In genomic region chr2:197131558-197131855, GRCh38 we compare ENCODE assay signal across 9 cellular contexts.
DNase-seq lines count a peak whose midpoint lies in the region; ATAC-seq lines count a peak whose summit lies in the region.
"Had no signal": no experiment of that assay in that cellular context is flagged by ENCODE, and none has a peak within 500 bp of the region (broad histone marks: within the 10 kb centered on the region; RNA-seq: fewer than 3 reads in every experiment).

No MANE protein-coding gene starts in this region.

- peaks cover 18 to 27% (median 21%) of the 10 kb centered on the region in 3 donors for H3K36me3 Mint-ChIP-seq in immature natural killer cell

- peaks cover 81 to 97% of the 10 kb centered on the region in 2 donors for H3K4me1 Mint-ChIP-seq in immature natural killer cell

- peak overlapping the region in 2 of 5 donors; percentile 32 to 67 for H3K4me3 Mint-ChIP-seq in immature natural killer cell

- H3K27ac Mint-ChIP-seq in immature natural killer cell = peak overlapping the region; percentile 67 to 87 (median 78)

- intact Hi-C loops in left cardiac atrium (cut with DNase I) = no loop called here
- intact Hi-C loops in left ventricle myocardium superior (cut with micrococcal nuclease) = loop anchor here (10.0 kb wide), 1 partner anchor 183 kb away; the partner anchor contains the start of gene ANKRD44

- peak; percentile 55 for ATAC-seq in GM18861 (IDR thresholded peaks at IDR 0.05; ENCODE audit: unreplicated experiment)
- peak; percentile 69 for ATAC-seq in GM21528 (IDR thresholded peaks at IDR 0.05; ENCODE audit: low FRiP score, unreplicated experiment)
- ATAC-seq in HG03378 (IDR thresholded peaks at IDR 0.05; ENCODE audit: unreplicated experiment) = peak; percentile 69
- ATAC-seq in left cardiac atrium = no peak
- ATAC-seq in left ventricle myocardium superior = no peak

- DNase-seq in immature natural killer cell (no peak), left cardiac atrium (no peak), left ventricle myocardium superior (no peak), NCI-H2196 (lab: John Stamatoyannopoulos, UW; ENCODE audit: unreplicated experiment) (no peak)
- no peak for DNase-seq in activated CD4-positive, CD25-positive, alpha-beta regulatory T cell (lab: John Stamatoyannopoulos, UW)
- DNase-seq: NCI-H1048 had no signal

- peaks cover 0 to 2% (median 0%) of the 10 kb centered on the region in 3 donors for H3K27me3 Mint-ChIP-seq in immature natural killer cell (ENCODE audit: low read depth in 3 of 3)

- H3K9me3 Mint-ChIP-seq in immature natural killer cell = no peaks in the 10 kb centered on the region

Comparison
In these comparisons a context has a peak if more than half of its experiments do, and no peak if none do; other contexts are left out.
1. ATAC-seq: peak in GM18861 (single experiment), GM21528 (single experiment) and HG03378 (single experiment); none in left cardiac atrium (0 of 2) and left ventricle myocardium superior (single experiment).